ENCODE assay signal across 18 cellular contexts in genomic region chr3:111613294-111613693, GRCh38. TPM values are rescaled to one million over a fixed set of nuclear protein-coding genes. Genes with fewer than 3 reads are reported as not detected.
DNase-seq lines count a peak whose midpoint lies in the region; ATAC-seq and TF ChIP-seq lines count a peak whose summit lies in the region.
"Had no signal": no experiment of that assay in that cellular context is flagged by ENCODE, and none has a peak within 500 bp of the region (broad histone marks: within the 10 kb centered on the region; RNA-seq: fewer than 3 reads in every experiment).

No MANE protein-coding gene starts in this region.

- peak; percentile 31 for ATAC-seq in activated T-helper 17 cell treated with anti-CD3 and anti-CD28 coated beads, Interleukin-2, amount 50 U/mL, for 72 hours (replicated peaks)
- no peak for ATAC-seq in natural killer cell treated with Interleukin-12 subunit alpha and Interleukin-12 subunit beta and Interleukin-15 and Interleukin-18, amount 100 ng/mL, for 72 hours
- ATAC-seq in foreskin keratinocyte: no peak
- ATAC-seq: HepG2, Panc1, Right ventricle myocardium inferior had no signal

- POLR2A ChIA-PET in activated CD4-positive, alpha-beta T cell treated with anti-CD3 and anti-CD28 coated beads, Interleukin-2, amount 10 ng/mL, durations not matched to agents 7 days and 5 days (lab: Charles Lee): no interaction called here
- POLR2A ChIA-PET in CD8-positive, alpha-beta memory T cell (lab: Charles Lee): interaction anchor here (0.6 kb wide), 1 partner anchor 244 kb away, joined by 3 read pairs; no protein-coding TSS in a partner anchor

- H3K9me3 Mint-ChIP-seq in activated CD4-positive, alpha-beta T cell treated with anti-CD3 and anti-CD28 coated beads, Interleukin-2, amount 10 ng/mL, durations not matched to agents 7 days and 5 days: peaks cover 24% of the 10 kb centered on the region
- H3K9me3 Mint-ChIP-seq in CD8-positive, alpha-beta memory T cell: no peaks in the 10 kb centered on the region
- peaks cover 6% of the 10 kb centered on the region for H3K9me3 Mint-ChIP-seq in activated T-helper 17 cell treated with anti-CD3 and anti-CD28 coated beads, Interleukin-2, amount 50 U/mL, for 72 hours
- peaks cover 10% of the 10 kb centered on the region for H3K9me3 Mint-ChIP-seq in natural killer cell treated with Interleukin-12 subunit alpha and Interleukin-12 subunit beta and Interleukin-15 and Interleukin-18, amount 100 ng/mL, for 72 hours

- H3K4me3 Mint-ChIP-seq in activated CD4-positive, alpha-beta T cell treated with anti-CD3 and anti-CD28 coated beads, Interleukin-2, amount 10 ng/mL, durations not matched to agents 7 days and 5 days: no peak overlapping the region
- no peak overlapping the region for H3K4me3 Mint-ChIP-seq in CD8-positive, alpha-beta memory T cell
- peak overlapping the region; percentile 88 for H3K4me3 Mint-ChIP-seq in activated T-helper 17 cell treated with anti-CD3 and anti-CD28 coated beads, Interleukin-2, amount 50 U/mL, for 72 hours
- peak overlapping the region; percentile 54 for H3K4me3 Mint-ChIP-seq in natural killer cell treated with Interleukin-12 subunit alpha and Interleukin-12 subunit beta and Interleukin-15 and Interleukin-18, amount 100 ng/mL, for 72 hours

- no peak overlapping the region for H3K4me3 ChIP-seq in CD8-positive, alpha-beta memory T cell (ENCODE audit: low read length)

- H3K9me3 ChIP-seq in CD8-positive, alpha-beta memory T cell (ENCODE audit: low read length): no peaks in the 10 kb centered on the region

- H3K27ac ChIP-seq in CD8-positive, alpha-beta memory T cell (ENCODE audit: low read depth, low read length): no peak overlapping the region
- no peak overlapping the region for H3K27ac ChIP-seq in foreskin keratinocyte

- H3K4me1 Mint-ChIP-seq in activated CD4-positive, alpha-beta T cell treated with anti-CD3 and anti-CD28 coated beads, Interleukin-2, amount 10 ng/mL, durations not matched to agents 7 days and 5 days: peaks cover 93% of the 10 kb centered on the region
- H3K4me1 Mint-ChIP-seq in CD8-positive, alpha-beta memory T cell: peaks cover 86 to 96% (median 95%) of the 10 kb centered on the region in 3 donors
- H3K4me1 Mint-ChIP-seq in activated T-helper 17 cell treated with anti-CD3 and anti-CD28 coated beads, Interleukin-2, amount 50 U/mL, for 72 hours: peaks cover 75% of the 10 kb centered on the region
- peaks cover 80 to 89% of the 10 kb centered on the region in 2 donors for H3K4me1 Mint-ChIP-seq in natural killer cell treated with Interleukin-12 subunit alpha and Interleukin-12 subunit beta and Interleukin-15 and Interleukin-18, amount 100 ng/mL, for 72 hours (ENCODE audit: low read depth in 2 of 2)

- H3K27me3 ChIP-seq in CD8-positive, alpha-beta memory T cell (ENCODE audit: insufficient read depth, low read length, poor library complexity, severe bottlenecking): no peaks in the 10 kb centered on the region
- no peaks in the 10 kb centered on the region for H3K27me3 ChIP-seq in foreskin keratinocyte

- peaks cover 92% of the 10 kb centered on the region for H3K36me3 Mint-ChIP-seq in activated CD4-positive, alpha-beta T cell treated with anti-CD3 and anti-CD28 coated beads, Interleukin-2, amount 10 ng/mL, durations not matched to agents 7 days and 5 days (ENCODE audit: low read depth)
- peaks cover 16 to 73% (median 35%) of the 10 kb centered on the region in 3 donors for H3K36me3 Mint-ChIP-seq in CD8-positive, alpha-beta memory T cell
- peaks cover 83% of the 10 kb centered on the region for H3K36me3 Mint-ChIP-seq in activated T-helper 17 cell treated with anti-CD3 and anti-CD28 coated beads, Interleukin-2, amount 50 U/mL, for 72 hours (ENCODE audit: low read depth)
- peaks cover 48% of the 10 kb centered on the region for H3K36me3 Mint-ChIP-seq in natural killer cell treated with Interleukin-12 subunit alpha and Interleukin-12 subunit beta and Interleukin-15 and Interleukin-18, amount 100 ng/mL, for 72 hours

- TF ChIP-seq CTCF in foreskin keratinocyte (conservative IDR thresholded peaks at IDR 0.05): no peak

- no peak for DNase-seq in activated CD4-positive, alpha-beta T cell treated with anti-CD3 and anti-CD28 coated beads, Interleukin-2, amount 10 ng/mL, durations not matched to agents 7 days and 5 days
- DNase-seq in activated CD4-positive, alpha-beta T cell treated with anti-CD3 and anti-CD28 coated beads for 4 hours: no peak
- no peak for DNase-seq in CD8-positive, alpha-beta memory T cell
- no peak for DNase-seq in natural killer cell treated with Interleukin-12 subunit alpha and Interleukin-12 subunit beta and Interleukin-15 and Interleukin-18, amount 100 ng/mL, for 72 hours (ENCODE audit: low spot score)
- DNase-seq in NCI-H2171 treated with DMSO at 0.1 percent for 48 hours (lab: John Stamatoyannopoulos, UW) (no peak), DMS53 treated with DMSO at 0.1 percent for 48 hours (lab: John Stamatoyannopoulos, UW; ENCODE audit: unreplicated experiment) (no peak), foreskin keratinocyte (no peak)
- DNase-seq: AML-193, H7, MM.1S, NCI-H187 treated with DMSO at 0.1 percent for 48 hours, NCI-H2171, NCI-H82 had no signal

- H3K27ac Mint-ChIP-seq in activated CD4-positive, alpha-beta T cell treated with anti-CD3 and anti-CD28 coated beads, Interleukin-2, amount 10 ng/mL, durations not matched to agents 7 days and 5 days: peak overlapping the region; percentile 4
- H3K27ac Mint-ChIP-seq in CD8-positive, alpha-beta memory T cell: peak overlapping the region; percentile 55 to 95 (median 75)
- H3K27ac Mint-ChIP-seq in activated T-helper 17 cell treated with anti-CD3 and anti-CD28 coated beads, Interleukin-2, amount 50 U/mL, for 72 hours: peak overlapping the region; percentile 99
- H3K27ac Mint-ChIP-seq in natural killer cell treated with Interleukin-12 subunit alpha and Interleukin-12 subunit beta and Interleukin-15 and Interleukin-18, amount 100 ng/mL, for 72 hours: peak overlapping the region; percentile 93 to 96

- peaks cover 9% of the 10 kb centered on the region for H3K36me3 ChIP-seq in CD8-positive, alpha-beta memory T cell (ENCODE audit: insufficient read depth, low read length)

- CTCF ChIA-PET in activated CD4-positive, alpha-beta T cell treated with anti-CD3 and anti-CD28 coated beads, Interleukin-2, amount 10 ng/mL, durations not matched to agents 7 days and 5 days (lab: Charles Lee): interaction anchor here (0.8 to 2.6 kb wide), 5 partner anchors 8 to 54 kb away, joined by 3 to 6 read pairs (median 4); no protein-coding TSS in a partner anchor
- CTCF ChIA-PET in CD8-positive, alpha-beta memory T cell (lab: Charles Lee): no interaction called here

- H3K4me1 ChIP-seq in CD8-positive, alpha-beta memory T cell (ENCODE audit: insufficient read depth, low read length): peaks cover 62% of the 10 kb centered on the region
- H3K4me1 ChIP-seq in foreskin keratinocyte: peaks cover 30% of the 10 kb centered on the region

- no peaks in the 10 kb centered on the region for H3K27me3 Mint-ChIP-seq in activated CD4-positive, alpha-beta T cell treated with anti-CD3 and anti-CD28 coated beads, Interleukin-2, amount 10 ng/mL, durations not matched to agents 7 days and 5 days
- H3K27me3 Mint-ChIP-seq in CD8-positive, alpha-beta memory T cell: no peaks in the 10 kb centered on the region
- H3K27me3 Mint-ChIP-seq in activated T-helper 17 cell treated with anti-CD3 and anti-CD28 coated beads, Interleukin-2, amount 50 U/mL, for 72 hours: no peaks in the 10 kb centered on the region
- H3K27me3 Mint-ChIP-seq in natural killer cell treated with Interleukin-12 subunit alpha and Interleukin-12 subunit beta and Interleukin-15 and Interleukin-18, amount 100 ng/mL, for 72 hours: no peaks in the 10 kb centered on the region

RNA-seq across cellular contexts. Expression of gene ZBED2, which starts 18.1 kb away (rescaled TPM):
- total RNA-seq in activated CD4-positive, alpha-beta T cell treated with anti-CD3 and anti-CD28 coated beads, Interleukin-2, amount 10 ng/mL, durations not matched to agents 7 days and 5 days: 1 to 10 TPM; 3.6 to 3.9 TPM
- total RNA-seq in CD8-positive, alpha-beta memory T cell: 100 to 1,000 TPM; 547 to 551 TPM
- polyA plus RNA-seq in CD8-positive, alpha-beta memory T cell: 0.51 TPM
- total RNA-seq in activated T-helper 17 cell treated with anti-CD3 and anti-CD28 coated beads, Interleukin-2, amount 50 U/mL, for 72 hours: 100 to 1,000 TPM; 429 to 664 TPM
- total RNA-seq in natural killer cell treated with Interleukin-12 subunit alpha and Interleukin-12 subunit beta and Interleukin-15 and Interleukin-18, amount 100 ng/mL, for 72 hours: 10 to 100 TPM in 1 of 2 donors, 1 to 10 TPM in 1; 5.7 to 70.2 TPM
- total RNA-seq in foreskin keratinocyte: 108 and 112 TPM in 2 replicates
- 93.0 and 101 TPM in 2 replicates for polyA plus RNA-seq in foreskin keratinocyte
- total RNA-seq: H7, NCI-H460, Right ventricle myocardium inferior had no signal
- polyA plus RNA-seq: HepG2 had no signal

Comparison
In these comparisons a context has a peak if more than half of its experiments do, and no peak if none do; other contexts are left out.
1. H3K27ac Mint-ChIP-seq: peak in every context shown above with its lines; median percentile 99 in activated T-helper 17 cell treated with anti-CD3 and anti-CD28 coated beads, Interleukin-2, amount 50 U/mL, for 72 hours; 94 in natural killer cell treated with Interleukin-12 subunit alpha and Interleukin-12 subunit beta and Interleukin-15 and Interleukin-18, amount 100 ng/mL, for 72 hours; 75 in CD8-positive, alpha-beta memory T cell; 4 in activated CD4-positive, alpha-beta T cell treated with anti-CD3 and anti-CD28 coated beads, Interleukin-2, amount 10 ng/mL, durations not matched to agents 7 days and 5 days.
2. H3K4me3 Mint-ChIP-seq: peak in activated T-helper 17 cell treated with anti-CD3 and anti-CD28 coated beads, Interleukin-2, amount 50 U/mL, for 72 hours (single experiment) and natural killer cell treated with Interleukin-12 subunit alpha and Interleukin-12 subunit beta and Interleukin-15 and Interleukin-18, amount 100 ng/mL, for 72 hours (single experiment); none in activated CD4-positive, alpha-beta T cell treated with anti-CD3 and anti-CD28 coated beads, Interleukin-2, amount 10 ng/mL, durations not matched to agents 7 days and 5 days (single experiment) and CD8-positive, alpha-beta memory T cell (0 of 7).